Comparison of ENCODE assay signal across 8 cellular contexts in the genomic region with DNA sequence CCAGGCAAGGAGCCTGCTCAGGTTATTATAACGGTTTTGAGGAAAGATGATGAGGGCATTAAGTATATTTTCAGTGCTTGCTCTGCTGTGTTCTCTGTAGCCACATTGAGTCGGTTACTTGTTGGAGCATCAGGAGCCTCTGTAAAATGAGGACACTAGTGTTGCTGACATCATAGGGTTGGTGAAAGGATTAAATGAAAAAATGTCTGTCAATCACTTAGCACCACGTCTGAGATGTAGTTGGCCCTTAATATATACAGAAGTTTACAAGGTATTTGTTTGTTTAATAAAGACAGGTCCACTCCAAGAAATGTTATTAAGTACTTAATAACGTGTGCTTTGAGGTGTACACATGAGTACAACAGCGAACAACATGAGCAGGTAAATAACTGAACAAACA. TPM values are rescaled to one million over a fixed set of nuclear protein-coding genes. Genes with fewer than 3 reads are reported as not detected.
DNase-seq lines count a peak whose midpoint lies in the region; ATAC-seq and TF ChIP-seq lines count a peak whose summit lies in the region.

No MANE protein-coding gene starts in this region.

- no peaks in the 10 kb centered on the region for H4K20me1 ChIP-seq in SK-N-SH (ENCODE audit: insufficient read depth)

- ATAC-seq in SK-N-SH treated with all-trans-retinoic acid at 6 μM for 48 hours (no peak), WTC11 (no peak), HG03108 (IDR thresholded peaks at IDR 0.05; ENCODE audit: unreplicated experiment) (no peak)

- no peak for DNase-seq in SK-N-SH
- DNase-seq in WTC11 (ENCODE audit: low spot score), result no peak
- no peak for DNase-seq in GM13976 (ENCODE audit: low spot score)
- no peak for DNase-seq in GM10248 (ENCODE audit: extremely low spot score)

- peaks cover 8% of the 10 kb centered on the region for H3K4me1 Mint-ChIP-seq in WTC11

- in situ Hi-C loops in GM13976 (cut with MboI; ENCODE audit: low sequenced_read_pairs, unreplicated experiment), result no loop called here

- TF ChIP-seq CTCF in SK-N-SH (IDR thresholded peaks at IDR 0.05) (no peak), WTC11 (IDR thresholded peaks at IDR 0.05) (no peak), GM13976 (IDR thresholded peaks at IDR 0.05; ENCODE audit: borderline replicate concordance, control extremely low read depth, extremely low read depth, insufficient read depth, missing control alignments) (no peak), GM10248 (IDR thresholded peaks at IDR 0.05; ENCODE audit: control extremely low read depth, extremely low read depth, low read depth, missing control alignments) (no peak)

- H3K9me3 ChIP-seq in SK-N-SH, result no peaks in the 10 kb centered on the region
- H3K9me3 ChIP-seq in iPS-20b (ENCODE audit: insufficient read depth, low read depth, low read length), result no peaks in the 10 kb centered on the region
- H3K9me3 ChIP-seq in stomach smooth muscle (ENCODE audit: control insufficient read depth in 2 of 2, low read length in 2 of 2), result no peaks in the 10 kb centered on the region

- no peak overlapping the region for H3K27ac Mint-ChIP-seq in WTC11

- POLR2A ChIA-PET in SK-N-SH (lab: Yijun Ruan, JAX), result no interaction called here
- POLR2A ChIA-PET in WTC11 (lab: Charles Lee), result no interaction called here
- POLR2A ChIA-PET in GM10248 (lab: Yijun Ruan, JAX), result no interaction called here

- H3K4me3 ChIP-seq in SK-N-SH (ENCODE audit: low read depth in 2 of 2, low read length in 1 of 2) (peak overlapping the region; percentile 87 to 89), iPS-20b (ENCODE audit: low read length) (peak overlapping the region; percentile 76), stomach smooth muscle (ENCODE audit: low read length in 2 of 2) (peak overlapping the region; percentile 81 to 85)

- CTCF ChIA-PET in SK-N-SH (lab: Yijun Ruan, JAX) (interaction anchor here (1.1 to 1.9 kb wide), 2 partner anchors 9 to 34 kb away, joined by 3 to 5 read pairs; no protein-coding TSS in a partner anchor), WTC11 (lab: Charles Lee) (interaction anchor here (0.9 kb wide), 1 partner anchor 146 kb away, joined by 3 read pairs; no protein-coding TSS in a partner anchor), GM10248 (lab: Yijun Ruan, JAX) (no interaction called here)

- peaks cover 14% of the 10 kb centered on the region for H3K79me2 ChIP-seq in SK-N-SH (ENCODE audit: insufficient read depth)

- H3K4me1 ChIP-seq in SK-N-SH (ENCODE audit: control insufficient read depth in 1 of 2, insufficient read depth in 2 of 2, low read depth in 1 of 2, low read length in 1 of 2) (peaks cover 4 to 7% of the 10 kb centered on the region in 2 experiments; a peak in 1 of 4 replicates), iPS-20b (ENCODE audit: insufficient read depth, low read length) (no peaks in the 10 kb centered on the region), stomach smooth muscle (ENCODE audit: control insufficient read depth, insufficient read depth, low read length) (no peaks in the 10 kb centered on the region)

- no peaks in the 10 kb centered on the region for H3K9me3 Mint-ChIP-seq in WTC11

- peaks cover 2% of the 10 kb centered on the region; the same call in 1 of the 2 replicates for H3K27me3 Mint-ChIP-seq in WTC11 (ENCODE audit: low read depth)

- H3F3A ChIP-seq in SK-N-SH (replicated peaks; ENCODE audit: insufficient read depth), result peaks cover 2% of the 10 kb centered on the region

- no peaks in the 10 kb centered on the region for H3K36me3 Mint-ChIP-seq in WTC11

- TF ChIP-seq RAD21 in SK-N-SH (IDR thresholded peaks at IDR 0.05; ENCODE audit: low read length), result no peak

- H3K4me2 ChIP-seq in SK-N-SH, result peak overlapping the region; percentile 85

- H2AFZ ChIP-seq in SK-N-SH (ENCODE audit: low read depth), result peak overlapping the region; percentile 87

- 0 out of 2 replicates have a peak overlapping the region, but pooled peaks have one; percentile 31 for H3K9ac ChIP-seq in SK-N-SH
- H3K9ac ChIP-seq in iPS-20b (ENCODE audit: low read depth, low read length), result peak overlapping the region; percentile 70; the same call in 1 of the 2 replicates
- H3K9ac ChIP-seq in stomach smooth muscle (ENCODE audit: low read length in 2 of 2), result peak overlapping the region; percentile 48 to 59

- TF ChIP-seq EP300 in SK-N-SH (IDR thresholded peaks at IDR 0.05; ENCODE audit: borderline replicate concordance in 1 of 2, low read depth in 1 of 2, low read length in 1 of 2), result no peak

- no peaks in the 10 kb centered on the region for H3K9me2 ChIP-seq in SK-N-SH

- no peaks in the 10 kb centered on the region for H3K27me3 ChIP-seq in SK-N-SH (ENCODE audit: insufficient read depth)
- no peaks in the 10 kb centered on the region for H3K27me3 ChIP-seq in iPS-20b (ENCODE audit: insufficient read depth, low read length)
- no peaks in the 10 kb centered on the region for H3K27me3 ChIP-seq in stomach smooth muscle (ENCODE audit: control insufficient read depth in 1 of 2, insufficient read depth in 2 of 2, low read length in 2 of 2)

- peak overlapping the region in 1 of 2 experiments; percentile 73; a peak in 2 of 4 replicates for H3K27ac ChIP-seq in SK-N-SH (ENCODE audit: low read depth in 2 of 2, low read length in 1 of 2)
- no peak overlapping the region for H3K27ac ChIP-seq in iPS-20b (ENCODE audit: low read length)
- H3K27ac ChIP-seq in stomach smooth muscle (ENCODE audit: low read length), result no peak overlapping the region

- peak overlapping the region; percentile 98 for H3K4me3 Mint-ChIP-seq in WTC11

- 13% methylated on average over 5 of the region's 5 CpGs for WGBS in SK-N-SH (ENCODE audit: low lambda C conversion rate)

- H3K36me3 ChIP-seq in SK-N-SH (replicated peaks in 1 of 2; ENCODE audit: control insufficient read depth in 1 of 2, insufficient read depth in 2 of 2, low read length in 1 of 2) (peaks cover 0 to 11% of the 10 kb centered on the region in 2 experiments), iPS-20b (ENCODE audit: insufficient read depth, low read depth, low read length) (0 out of 2 replicates have a peak, but pooled peaks cover 4% of the 10 kb centered on the region), stomach smooth muscle (ENCODE audit: control insufficient read depth in 2 of 2, insufficient read depth in 2 of 2, low read length in 2 of 2) (no peaks in the 10 kb centered on the region)

TF ChIP-seq in SK-N-SH, 30 proteins besides CTCF, POLR2A, EP300 and RAD21 (continues in another document):
- TF ChIP-seq, protein P1, sequence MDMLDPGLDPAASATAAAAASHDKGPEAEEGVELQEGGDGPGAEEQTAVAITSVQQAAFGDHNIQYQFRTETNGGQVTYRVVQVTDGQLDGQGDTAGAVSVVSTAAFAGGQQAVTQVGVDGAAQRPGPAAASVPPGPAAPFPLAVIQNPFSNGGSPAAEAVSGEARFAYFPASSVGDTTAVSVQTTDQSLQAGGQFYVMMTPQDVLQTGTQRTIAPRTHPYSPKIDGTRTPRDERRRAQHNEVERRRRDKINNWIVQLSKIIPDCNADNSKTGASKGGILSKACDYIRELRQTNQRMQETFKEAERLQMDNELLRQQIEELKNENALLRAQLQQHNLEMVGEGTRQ (IDR thresholded peaks at IDR 0.05; ENCODE audit: borderline replicate concordance, low read depth, low read length), result no peak
- TF ChIP-seq NFIC (IDR thresholded peaks at IDR 0.05; ENCODE audit: borderline replicate concordance) (no peak), FOSL2 (IDR thresholded peaks at IDR 0.05; ENCODE audit: borderline replicate concordance, low read depth) (no peak)

TF ChIP-seq in SK-N-SH treated with all-trans-retinoic acid at 6 μM for 48 hours, 23 proteins besides CTCF, POLR2A, EP300 and RAD21 (continues in another document):
- no peak for TF ChIP-seq ESRRG (CRISPR knock-in tag; IDR thresholded peaks at IDR 0.05)
- no peak for TF ChIP-seq ZC3H10 (CRISPR knock-in tag; IDR thresholded peaks at IDR 0.05)
- TF ChIP-seq, protein P2, sequence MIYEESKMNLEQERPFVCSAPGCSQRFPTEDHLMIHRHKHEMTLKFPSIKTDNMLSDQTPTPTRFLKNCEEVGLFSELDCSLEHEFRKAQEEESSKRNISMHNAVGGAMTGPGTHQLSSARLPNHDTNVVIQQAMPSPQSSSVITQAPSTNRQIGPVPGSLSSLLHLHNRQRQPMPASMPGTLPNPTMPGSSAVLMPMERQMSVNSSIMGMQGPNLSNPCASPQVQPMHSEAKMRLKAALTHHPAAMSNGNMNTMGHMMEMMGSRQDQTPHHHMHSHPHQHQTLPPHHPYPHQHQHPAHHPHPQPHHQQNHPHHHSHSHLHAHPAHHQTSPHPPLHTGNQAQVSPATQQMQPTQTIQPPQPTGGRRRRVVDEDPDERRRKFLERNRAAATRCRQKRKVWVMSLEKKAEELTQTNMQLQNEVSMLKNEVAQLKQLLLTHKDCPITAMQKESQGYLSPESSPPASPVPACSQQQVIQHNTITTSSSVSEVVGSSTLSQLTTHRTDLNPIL (CRISPR knock-in tag; IDR thresholded peaks at IDR 0.05; ENCODE audit: low read depth), result no peak
- no peak for TF ChIP-seq PPARA (CRISPR knock-in tag; IDR thresholded peaks at IDR 0.05; ENCODE audit: borderline replicate concordance)
- no peak for TF ChIP-seq RARB (CRISPR knock-in tag; IDR thresholded peaks at IDR 0.05)
- no peak for TF ChIP-seq BACH2 (CRISPR knock-in tag; IDR thresholded peaks at IDR 0.05; ENCODE audit: borderline replicate concordance)
- TF ChIP-seq ZFP30 (CRISPR knock-in tag; IDR thresholded peaks at IDR 0.05), result no peak

TF ChIP-seq in WTC11, 78 proteins besides CTCF, POLR2A, EP300 and RAD21 (continues in another document):
- TF ChIP-seq, protein P3, sequence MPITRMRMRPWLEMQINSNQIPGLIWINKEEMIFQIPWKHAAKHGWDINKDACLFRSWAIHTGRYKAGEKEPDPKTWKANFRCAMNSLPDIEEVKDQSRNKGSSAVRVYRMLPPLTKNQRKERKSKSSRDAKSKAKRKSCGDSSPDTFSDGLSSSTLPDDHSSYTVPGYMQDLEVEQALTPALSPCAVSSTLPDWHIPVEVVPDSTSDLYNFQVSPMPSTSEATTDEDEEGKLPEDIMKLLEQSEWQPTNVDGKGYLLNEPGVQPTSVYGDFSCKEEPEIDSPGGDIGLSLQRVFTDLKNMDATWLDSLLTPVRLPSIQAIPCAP (CRISPR knock-in tag; IDR thresholded peaks at IDR 0.05), result no peak
- no peak for TF ChIP-seq MYBL2 (CRISPR knock-in tag; IDR thresholded peaks at IDR 0.05)
- TF ChIP-seq ATF1 (CRISPR knock-in tag; IDR thresholded peaks at IDR 0.05), result no peak

RNA-seq across cellular contexts. Expression of a gene that starts 0.7 kb away (rescaled TPM):
- 31.8 and 36.3 TPM in 2 replicates for polyA plus RNA-seq in SK-N-SH (2012; rRNA removed)
- polyA plus RNA-seq in SK-N-SH (2012; cell fraction: cytosol; rRNA removed), result 37.1 and 43.9 TPM in 2 replicates
- polyA plus RNA-seq in SK-N-SH (2012; cell fraction: nucleus; rRNA removed), result 16.3 and 17.5 TPM in 2 replicates
- total RNA-seq in WTC11 (2021), result 29.1 to 31.0 TPM (median 30.2 TPM) in 3 replicates
